1 cellular context compared by ENCODE assay signal in genomic region chr2:190786404-190787166, GRCh38.
TF ChIP-seq lines count a peak whose summit lies in the region.

No MANE protein-coding gene starts in this region.

TF ChIP-seq in GM23338, 12 proteins besides CTCF, POLR2A, EP300 and RAD21 (continued from another document):
- no peak for TF ChIP-seq ZNF462 (CRISPR knock-in tag; IDR thresholded peaks at IDR 0.05)
- TF ChIP-seq ZNF331 (CRISPR knock-in tag; IDR thresholded peaks at IDR 0.05; ENCODE audit: low read depth) = no peak
- no peak for TF ChIP-seq JUNB (IDR thresholded peaks at IDR 0.05; ENCODE audit: unreplicated experiment)
- no peak for TF ChIP-seq STAT1 (IDR thresholded peaks at IDR 0.05; ENCODE audit: unreplicated experiment)
- TF ChIP-seq ZNF114 (CRISPR knock-in tag; IDR thresholded peaks at IDR 0.05) = no peak
- TF ChIP-seq REST (IDR thresholded peaks at IDR 0.05; ENCODE audit: unreplicated experiment) = no peak
- TF ChIP-seq POLR2AphosphoS5 (IDR thresholded peaks at IDR 0.05; ENCODE audit: low read depth) = no peak
- TF ChIP-seq EZH2 (IDR thresholded peaks at IDR 0.05; ENCODE audit: low read depth, unreplicated experiment) = no peak
- TF ChIP-seq, protein P1, sequence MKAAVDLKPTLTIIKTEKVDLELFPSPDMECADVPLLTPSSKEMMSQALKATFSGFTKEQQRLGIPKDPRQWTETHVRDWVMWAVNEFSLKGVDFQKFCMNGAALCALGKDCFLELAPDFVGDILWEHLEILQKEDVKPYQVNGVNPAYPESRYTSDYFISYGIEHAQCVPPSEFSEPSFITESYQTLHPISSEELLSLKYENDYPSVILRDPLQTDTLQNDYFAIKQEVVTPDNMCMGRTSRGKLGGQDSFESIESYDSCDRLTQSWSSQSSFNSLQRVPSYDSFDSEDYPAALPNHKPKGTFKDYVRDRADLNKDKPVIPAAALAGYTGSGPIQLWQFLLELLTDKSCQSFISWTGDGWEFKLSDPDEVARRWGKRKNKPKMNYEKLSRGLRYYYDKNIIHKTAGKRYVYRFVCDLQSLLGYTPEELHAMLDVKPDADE (IDR thresholded peaks at IDR 0.05) = no peak
- TF ChIP-seq EZH2phosphoT487 (IDR thresholded peaks at IDR 0.05; ENCODE audit: unreplicated experiment) = no peak
